1 cellular context compared by ENCODE assay signal in genomic region chr2:11932053-11932512, GRCh38.
TF ChIP-seq lines count a peak whose summit lies in the region.

No MANE protein-coding gene starts in this region.

TF ChIP-seq in HCT116, 20 proteins besides CTCF, POLR2A, EP300 and RAD21 (continued from another document):
- TF ChIP-seq YY1 (IDR thresholded peaks at IDR 0.05; ENCODE audit: extremely low read depth, insufficient replicate concordance, low read depth, low read length) (no peak), MAX (IDR thresholded peaks at IDR 0.05) (no peak), CBX3 (IDR thresholded peaks at IDR 0.05; ENCODE audit: low read depth) (no peak)
TF ChIP-seq in HCT116: peak in this region for 0.
